Comparison of ENCODE assay signal across 1 cellular context in the genomic region with DNA sequence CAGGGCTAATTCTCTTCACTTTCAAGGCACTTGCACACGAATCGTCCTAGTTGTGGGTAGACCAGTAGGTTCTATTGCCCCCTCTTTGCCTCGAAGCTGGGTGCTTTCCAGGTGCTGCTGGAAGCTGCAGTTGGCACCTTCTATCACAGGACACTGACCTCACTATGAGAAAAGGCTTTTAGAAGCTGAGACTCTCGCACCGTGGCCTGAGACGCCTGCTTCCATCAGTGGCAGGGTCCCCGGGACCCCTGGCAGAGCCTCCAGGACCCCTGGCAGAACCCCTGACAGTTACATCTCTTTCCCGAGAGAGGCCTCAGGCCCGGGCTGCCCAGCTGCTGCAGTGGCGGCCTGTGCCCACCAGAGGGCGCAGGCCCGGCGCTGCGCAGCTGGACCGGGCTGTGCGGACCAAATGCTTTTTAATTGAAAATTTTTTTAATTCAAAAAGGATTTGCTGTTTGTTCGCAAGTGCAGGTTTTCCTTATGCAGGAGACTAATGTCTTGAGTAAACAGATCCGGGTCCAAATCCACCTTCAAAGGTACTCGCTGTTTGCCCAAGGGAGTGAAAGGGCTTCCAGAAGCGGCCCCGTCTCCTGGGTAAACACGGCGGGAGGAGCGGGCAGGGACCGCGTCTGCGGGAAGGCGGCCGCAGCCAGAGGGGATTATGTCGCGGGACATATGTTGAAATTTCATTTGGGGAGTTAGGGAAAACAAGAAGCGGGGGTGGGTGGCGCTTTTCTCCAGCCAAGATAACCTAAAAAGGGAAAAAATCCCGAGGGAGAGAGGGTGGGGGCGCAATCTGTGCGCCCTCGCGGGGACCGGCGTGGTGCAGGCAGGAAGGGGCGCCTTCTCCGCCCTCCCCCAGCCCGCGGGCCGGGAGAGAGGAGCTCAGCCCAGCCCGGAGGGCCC.
TF ChIP-seq lines count a peak whose summit lies in the region.

No MANE protein-coding gene starts in this region.

TF ChIP-seq in H1, 55 proteins besides CTCF, POLR2A, EP300 and RAD21 (continued from another document):
- TF ChIP-seq GABPA (IDR thresholded peaks at IDR 0.05; ENCODE audit: borderline replicate concordance, insufficient read depth, low read length) (peak; percentile 25; the same call in 1 of the 2 replicates), YY1 (IDR thresholded peaks at IDR 0.05; ENCODE audit: low read depth, low read length) (0 out of 2 replicates have a peak, but pooled peaks have one; percentile 6), POLR2AphosphoS5 (IDR thresholded peaks at IDR 0.05; ENCODE audit: low read depth, low read length) (no peak), MAFK (IDR thresholded peaks at IDR 0.05; ENCODE audit: low read depth, low read length) (no peak), TAF1 (IDR thresholded peaks at IDR 0.05; ENCODE audit: low read depth, low read length) (no peak), HDAC2 (IDR thresholded peaks at IDR 0.05; ENCODE audit: borderline replicate concordance in 1 of 2, low read depth in 2 of 2, low read length in 2 of 2) (no peak), KDM1A (IDR thresholded peaks at IDR 0.05; ENCODE audit: borderline replicate concordance, low read length) (no peak), SUZ12 (IDR thresholded peaks at IDR 0.05; ENCODE audit: low read length) (no peak; the same call in 1 of the 2 replicates), FOSL1 (IDR thresholded peaks at IDR 0.05; ENCODE audit: insufficient read depth, low read depth, low read length) (no peak), CBX5 (IDR thresholded peaks at IDR 0.05; ENCODE audit: low read depth, low read length) (no peak)
- TF ChIP-seq, protein P1, sequence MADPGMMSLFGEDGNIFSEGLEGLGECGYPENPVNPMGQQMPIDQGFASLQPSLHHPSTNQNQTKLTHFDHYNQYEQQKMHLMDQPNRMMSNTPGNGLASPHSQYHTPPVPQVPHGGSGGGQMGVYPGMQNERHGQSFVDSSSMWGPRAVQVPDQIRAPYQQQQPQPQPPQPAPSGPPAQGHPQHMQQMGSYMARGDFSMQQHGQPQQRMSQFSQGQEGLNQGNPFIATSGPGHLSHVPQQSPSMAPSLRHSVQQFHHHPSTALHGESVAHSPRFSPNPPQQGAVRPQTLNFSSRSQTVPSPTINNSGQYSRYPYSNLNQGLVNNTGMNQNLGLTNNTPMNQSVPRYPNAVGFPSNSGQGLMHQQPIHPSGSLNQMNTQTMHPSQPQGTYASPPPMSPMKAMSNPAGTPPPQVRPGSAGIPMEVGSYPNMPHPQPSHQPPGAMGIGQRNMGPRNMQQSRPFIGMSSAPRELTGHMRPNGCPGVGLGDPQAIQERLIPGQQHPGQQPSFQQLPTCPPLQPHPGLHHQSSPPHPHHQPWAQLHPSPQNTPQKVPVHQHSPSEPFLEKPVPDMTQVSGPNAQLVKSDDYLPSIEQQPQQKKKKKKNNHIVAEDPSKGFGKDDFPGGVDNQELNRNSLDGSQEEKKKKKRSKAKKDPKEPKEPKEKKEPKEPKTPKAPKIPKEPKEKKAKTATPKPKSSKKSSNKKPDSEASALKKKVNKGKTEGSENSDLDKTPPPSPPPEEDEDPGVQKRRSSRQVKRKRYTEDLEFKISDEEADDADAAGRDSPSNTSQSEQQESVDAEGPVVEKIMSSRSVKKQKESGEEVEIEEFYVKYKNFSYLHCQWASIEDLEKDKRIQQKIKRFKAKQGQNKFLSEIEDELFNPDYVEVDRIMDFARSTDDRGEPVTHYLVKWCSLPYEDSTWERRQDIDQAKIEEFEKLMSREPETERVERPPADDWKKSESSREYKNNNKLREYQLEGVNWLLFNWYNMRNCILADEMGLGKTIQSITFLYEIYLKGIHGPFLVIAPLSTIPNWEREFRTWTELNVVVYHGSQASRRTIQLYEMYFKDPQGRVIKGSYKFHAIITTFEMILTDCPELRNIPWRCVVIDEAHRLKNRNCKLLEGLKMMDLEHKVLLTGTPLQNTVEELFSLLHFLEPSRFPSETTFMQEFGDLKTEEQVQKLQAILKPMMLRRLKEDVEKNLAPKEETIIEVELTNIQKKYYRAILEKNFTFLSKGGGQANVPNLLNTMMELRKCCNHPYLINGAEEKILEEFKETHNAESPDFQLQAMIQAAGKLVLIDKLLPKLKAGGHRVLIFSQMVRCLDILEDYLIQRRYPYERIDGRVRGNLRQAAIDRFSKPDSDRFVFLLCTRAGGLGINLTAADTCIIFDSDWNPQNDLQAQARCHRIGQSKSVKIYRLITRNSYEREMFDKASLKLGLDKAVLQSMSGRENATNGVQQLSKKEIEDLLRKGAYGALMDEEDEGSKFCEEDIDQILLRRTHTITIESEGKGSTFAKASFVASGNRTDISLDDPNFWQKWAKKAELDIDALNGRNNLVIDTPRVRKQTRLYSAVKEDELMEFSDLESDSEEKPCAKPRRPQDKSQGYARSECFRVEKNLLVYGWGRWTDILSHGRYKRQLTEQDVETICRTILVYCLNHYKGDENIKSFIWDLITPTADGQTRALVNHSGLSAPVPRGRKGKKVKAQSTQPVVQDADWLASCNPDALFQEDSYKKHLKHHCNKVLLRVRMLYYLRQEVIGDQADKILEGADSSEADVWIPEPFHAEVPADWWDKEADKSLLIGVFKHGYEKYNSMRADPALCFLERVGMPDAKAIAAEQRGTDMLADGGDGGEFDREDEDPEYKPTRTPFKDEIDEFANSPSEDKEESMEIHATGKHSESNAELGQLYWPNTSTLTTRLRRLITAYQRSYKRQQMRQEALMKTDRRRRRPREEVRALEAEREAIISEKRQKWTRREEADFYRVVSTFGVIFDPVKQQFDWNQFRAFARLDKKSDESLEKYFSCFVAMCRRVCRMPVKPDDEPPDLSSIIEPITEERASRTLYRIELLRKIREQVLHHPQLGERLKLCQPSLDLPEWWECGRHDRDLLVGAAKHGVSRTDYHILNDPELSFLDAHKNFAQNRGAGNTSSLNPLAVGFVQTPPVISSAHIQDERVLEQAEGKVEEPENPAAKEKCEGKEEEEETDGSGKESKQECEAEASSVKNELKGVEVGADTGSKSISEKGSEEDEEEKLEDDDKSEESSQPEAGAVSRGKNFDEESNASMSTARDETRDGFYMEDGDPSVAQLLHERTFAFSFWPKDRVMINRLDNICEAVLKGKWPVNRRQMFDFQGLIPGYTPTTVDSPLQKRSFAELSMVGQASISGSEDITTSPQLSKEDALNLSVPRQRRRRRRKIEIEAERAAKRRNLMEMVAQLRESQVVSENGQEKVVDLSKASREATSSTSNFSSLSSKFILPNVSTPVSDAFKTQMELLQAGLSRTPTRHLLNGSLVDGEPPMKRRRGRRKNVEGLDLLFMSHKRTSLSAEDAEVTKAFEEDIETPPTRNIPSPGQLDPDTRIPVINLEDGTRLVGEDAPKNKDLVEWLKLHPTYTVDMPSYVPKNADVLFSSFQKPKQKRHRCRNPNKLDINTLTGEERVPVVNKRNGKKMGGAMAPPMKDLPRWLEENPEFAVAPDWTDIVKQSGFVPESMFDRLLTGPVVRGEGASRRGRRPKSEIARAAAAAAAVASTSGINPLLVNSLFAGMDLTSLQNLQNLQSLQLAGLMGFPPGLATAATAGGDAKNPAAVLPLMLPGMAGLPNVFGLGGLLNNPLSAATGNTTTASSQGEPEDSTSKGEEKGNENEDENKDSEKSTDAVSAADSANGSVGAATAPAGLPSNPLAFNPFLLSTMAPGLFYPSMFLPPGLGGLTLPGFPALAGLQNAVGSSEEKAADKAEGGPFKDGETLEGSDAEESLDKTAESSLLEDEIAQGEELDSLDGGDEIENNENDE (IDR thresholded peaks at IDR 0.05; ENCODE audit: insufficient replicate concordance, low read length): no peak
